Comparison of ENCODE assay signal across 1 cellular context in the genomic region with DNA sequence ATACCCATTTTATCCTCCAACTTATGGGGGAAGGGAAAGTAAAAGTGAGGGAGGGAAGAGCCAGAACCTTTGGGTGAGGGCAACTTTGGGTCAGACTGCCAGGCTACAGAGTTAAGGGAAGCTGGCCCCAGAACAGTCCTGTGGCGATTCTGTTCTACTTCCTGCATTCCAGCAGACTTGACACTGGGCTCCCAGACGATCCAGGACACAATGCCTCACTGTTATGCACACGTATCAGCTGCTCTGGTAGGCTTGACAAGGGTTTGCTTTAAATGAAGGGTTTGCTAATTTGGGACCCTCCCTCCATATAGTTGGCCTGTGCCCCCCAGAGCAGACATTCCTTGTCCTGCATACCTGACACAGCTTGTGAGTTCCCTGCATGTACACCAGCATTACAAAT.
TF ChIP-seq lines count a peak whose summit lies in the region.

No MANE protein-coding gene starts in this region.

TF ChIP-seq in endothelial cell of umbilical vein, 7 proteins besides CTCF, POLR2A, EP300 and RAD21:
- TF ChIP-seq EZH2 (IDR thresholded peaks at IDR 0.05; ENCODE audit: borderline replicate concordance, low read depth, low read length, severe bottlenecking) (no peak), GATA2 (IDR thresholded peaks at IDR 0.05; ENCODE audit: insufficient read depth, insufficient read length, low read depth, low read length) (no peak)
